Comparison of ENCODE assay signal across 19 cellular contexts in the genomic region with DNA sequence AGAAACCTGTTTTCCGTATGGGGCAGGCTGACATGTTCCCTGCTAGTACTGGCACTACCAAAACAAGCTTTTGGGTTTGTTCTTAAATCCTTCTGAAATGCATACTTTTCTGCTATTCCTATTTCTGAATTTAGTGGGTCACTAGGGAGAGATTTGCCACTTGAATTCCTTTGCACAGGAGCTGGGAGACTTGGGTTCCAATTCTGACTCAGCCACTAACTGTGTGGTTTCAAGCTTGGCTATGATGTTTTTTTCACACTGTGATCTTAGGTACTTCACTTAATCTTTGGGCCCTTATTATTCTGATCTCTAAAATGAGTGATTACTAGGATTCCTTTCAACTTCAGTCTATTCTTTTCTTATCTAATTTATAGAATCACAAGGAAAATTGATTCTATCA.
DNase-seq lines count a peak whose midpoint lies in the region; ATAC-seq, FAIRE-seq and TF ChIP-seq lines count a peak whose summit lies in the region.
"Had no signal": no experiment of that assay in that cellular context is flagged by ENCODE, and none has a peak within 500 bp of the region (broad histone marks: within the 10 kb centered on the region; RNA-seq: fewer than 3 reads in every experiment).

No MANE protein-coding gene starts in this region.

- no peaks in the 10 kb centered on the region for H3K9me3 ChIP-seq in HEK293 (ENCODE audit: control insufficient read depth, insufficient read depth, low read depth, low read length)
- no peaks in the 10 kb centered on the region for H3K9me3 ChIP-seq in OCI-LY7 (ENCODE audit: low read length)
- no peaks in the 10 kb centered on the region for H3K9me3 ChIP-seq in MM.1S (replicated peaks; ENCODE audit: insufficient read depth, low read length)

- no peaks in the 10 kb centered on the region for H3K4me1 ChIP-seq in HEK293 (ENCODE audit: control insufficient read depth, insufficient read depth, low read length)
- H3K4me1 ChIP-seq in OCI-LY7 (ENCODE audit: insufficient read depth, low read length, poor library complexity, severe bottlenecking), result peaks cover 65% of the 10 kb centered on the region
- H3K4me1 ChIP-seq in MM.1S (ENCODE audit: low read length), result peaks cover 20% of the 10 kb centered on the region

- H3K27me3 Mint-ChIP-seq in nephron (ENCODE audit: low read depth), result peaks cover 4% of the 10 kb centered on the region

- peak; percentile 51 for FAIRE-seq in GM12892 (lab: Jason Lieb, UNC)

- BruUV-seq in OCI-LY7 (replicated peaks; lab: Mats Ljungman, UMichigan), result TSS peak; percentile 78

- no peaks in the 10 kb centered on the region for H3K79me2 ChIP-seq in OCI-LY7 (ENCODE audit: insufficient read depth, low read depth, low read length)
- no peaks in the 10 kb centered on the region for H3K79me2 ChIP-seq in MM.1S (ENCODE audit: low read length)

- DNase-seq in GM12892 (ENCODE audit: insufficient read length) (no peak), OCI-LY7 (ENCODE audit: low spot score) (no peak), A172 (ENCODE audit: low spot score) (no peak), MM.1S (no peak)
- no peak for DNase-seq in effector CD8-positive, alpha-beta T cell (lab: John Stamatoyannopoulos, UW)
- DNase-seq: C1 segment of cervical spinal cord; CD8-positive, alpha-beta memory T cell; KG1; NCI-H1417; NCI-H187 treated with DMSO at 0.1 percent for 48 hours; NCI-H345; NCI-H524 treated with DMSO at 0.1 percent for 48 hours had no signal

- POLR2A ChIA-PET in HEK293 (lab: Yijun Ruan, JAX) (interaction anchor here (1.2 kb wide), 1 partner anchor 102 kb away, joined by 3 read pairs; no protein-coding TSS in a partner anchor), OCI-LY7 (lab: Charles Lee) (interaction anchor here (1.0 to 3.6 kb wide), 5 partner anchors 8 to 98 kb away, joined by 3 to 28 read pairs (median 5); no protein-coding TSS in a partner anchor)

- no peaks in the 10 kb centered on the region for H3K27me3 ChIP-seq in MM.1S (replicated peaks; ENCODE audit: insufficient read depth, low read length)

- TF ChIP-seq POLR2A in GM12892 (IDR thresholded peaks at IDR 0.05; ENCODE audit: low read depth, low read length), result no peak

- intact Hi-C loops in OCI-LY7 (cut with micrococcal nuclease; ENCODE audit: unreplicated experiment), result loop anchor here (1.0 to 2.0 kb wide), 2 partner anchors 37 to 95 kb away; no protein-coding TSS in a partner anchor

- H4K20me1 ChIP-seq in OCI-LY7 (ENCODE audit: insufficient read depth, low read length) (no peaks in the 10 kb centered on the region), MM.1S (ENCODE audit: insufficient read depth, low read length) (no peaks in the 10 kb centered on the region)

- TF ChIP-seq CTCF in HEK293 (tag by site-specific recombination; IDR thresholded peaks at IDR 0.05) (no peak), OCI-LY7 (conservative IDR thresholded peaks at IDR 0.05; ENCODE audit: low read length) (no peak), nephron (IDR thresholded peaks at IDR 0.05; ENCODE audit: unreplicated experiment in 3 of 3) (no peak), MM.1S (IDR thresholded peaks at IDR 0.05; ENCODE audit: low read length) (no peak)

- no peaks in the 10 kb centered on the region for H3K36me3 Mint-ChIP-seq in nephron (ENCODE audit: low read depth)
- H3K36me3 Mint-ChIP-seq: CD8-positive, alpha-beta memory T cell had no signal

- H3K9ac ChIP-seq in MM.1S (ENCODE audit: low read length), result no peak overlapping the region

- peaks cover 6% of the 10 kb centered on the region; the same call in 1 of the 2 replicates for H3F3A ChIP-seq in MM.1S (ENCODE audit: insufficient read depth, low read length)

- H2AFZ ChIP-seq in OCI-LY7 (ENCODE audit: low read length) (no peak overlapping the region), MM.1S (ENCODE audit: low read length) (no peak overlapping the region)
- H2AFZ ChIP-seq: GM23338 had no signal

- H3K27ac ChIP-seq in HEK293 (ENCODE audit: extremely low read depth, low read depth, low read length), result no peak overlapping the region
- peak overlapping the region; percentile 80 for H3K27ac ChIP-seq in OCI-LY7 (ENCODE audit: low read depth, low read length, poor library complexity, severe bottlenecking)
- no peak overlapping the region for H3K27ac ChIP-seq in MM.1S (ENCODE audit: low read length)

- no peaks in the 10 kb centered on the region for H3K36me3 ChIP-seq in HEK293 (ENCODE audit: control insufficient read depth in 2 of 2, insufficient read depth in 1 of 2, low read length in 2 of 2)
- peaks cover 19% of the 10 kb centered on the region for H3K36me3 ChIP-seq in OCI-LY7 (ENCODE audit: insufficient read depth, low read length)
- no peaks in the 10 kb centered on the region for H3K36me3 ChIP-seq in MM.1S (replicated peaks; ENCODE audit: insufficient read depth, low read length)

- CTCF ChIA-PET in HEK293 (lab: Yijun Ruan, JAX), result no interaction called here
- CTCF ChIA-PET in OCI-LY7 (lab: Charles Lee; ENCODE audit: unreplicated experiment), result interaction anchor here (0.8 to 1.0 kb wide), 2 partner anchors 81 to 103 kb away, joined by 3 to 4 read pairs; no protein-coding TSS in a partner anchor

- H3K4me2 ChIP-seq in OCI-LY7 (ENCODE audit: low read length) (peak overlapping the region; percentile 20), MM.1S (ENCODE audit: low read depth, low read length) (no peak overlapping the region)
- H3K4me2 ChIP-seq: GM23338 had no signal

- H3K9me2 ChIP-seq in OCI-LY7 (ENCODE audit: insufficient read depth, low read length), result no peaks in the 10 kb centered on the region
- no peaks in the 10 kb centered on the region for H3K9me2 ChIP-seq in MM.1S (replicated peaks; ENCODE audit: insufficient read depth, low read length)

- H3K4me3 ChIP-seq in HEK293 (ENCODE audit: low read depth, low read length) (no peak overlapping the region), OCI-LY7 (ENCODE audit: low read depth, low read length, poor library complexity, severe bottlenecking) (no peak overlapping the region), MM.1S (ENCODE audit: low read length) (no peak overlapping the region)
- H3K4me3 ChIP-seq: GM23338 had no signal

- H3K27ac Mint-ChIP-seq in nephron, result peak overlapping the region; percentile 10 to 32 (median 19)
- H3K27ac Mint-ChIP-seq: CD8-positive, alpha-beta memory T cell; GM23338; T-helper 2 cell treated with Interferon-gamma antibody and Interleukin-4, amounts not matched to agents 5 μg/mL and 100 μg/mL, for 36 hours had no signal

- H3K9me3 Mint-ChIP-seq in nephron, result no peaks in the 10 kb centered on the region
- H3K9me3 Mint-ChIP-seq: CD8-positive, alpha-beta memory T cell; GM23338; T-helper 2 cell treated with Interferon-gamma antibody and Interleukin-4, amounts not matched to agents 5 μg/mL and 100 μg/mL, for 36 hours had no signal

- H3K4me1 Mint-ChIP-seq in nephron, result peaks cover 42% of the 10 kb centered on the region
- H3K4me1 Mint-ChIP-seq: CD8-positive, alpha-beta memory T cell had no signal

- no peak overlapping the region for H3K4me3 Mint-ChIP-seq in nephron
- H3K4me3 Mint-ChIP-seq: CD8-positive, alpha-beta memory T cell; GM23338; T-helper 2 cell treated with Interferon-gamma antibody and Interleukin-4, amounts not matched to agents 5 μg/mL and 100 μg/mL, for 36 hours had no signal

- ATAC-seq in GM18498 (IDR thresholded peaks at IDR 0.05; ENCODE audit: unreplicated experiment), result no peak
- ATAC-seq: GM23338, HCT116, Panc1 had no signal

TF ChIP-seq in HEK293, 187 proteins besides CTCF, POLR2A, EP300 and RAD21:
- 0 out of 2 replicates have a peak, but pooled peaks have one; percentile 12 for TF ChIP-seq OSR2 (tag by site-specific recombination; IDR thresholded peaks at IDR 0.05)
- TF ChIP-seq ZBTB21 (tag by site-specific recombination; IDR thresholded peaks at IDR 0.05), result no peak
- TF ChIP-seq ZNF549 (tag by site-specific recombination; IDR thresholded peaks at IDR 0.05), result no peak
- no peak for TF ChIP-seq KLF10 (tag by site-specific recombination; IDR thresholded peaks at IDR 0.05)
